Comparison of ENCODE assay signal across 7 cellular contexts in genomic region chr22:39040538-39041296, GRCh38. TPM values are rescaled to one million over a fixed set of nuclear protein-coding genes. Genes with fewer than 3 reads are reported as not detected.
A peak's percentile ranks its signal among the peaks of the same experiment; 100 is the strongest.
DNase-seq lines count a peak whose midpoint lies in the region; ATAC-seq lines count a peak whose summit lies in the region.
"Not testable (repeated sequence)": the region's sequence is repeated elsewhere in the genome, so short reads cannot be mapped to it uniquely, and the experiment has no call there.

APOBEC3F (plus strand) TSS chr22:39040864; CDS start chr22:39040961, 97 bp downstream.

- H3K9me3 ChIP-seq in skeletal muscle satellite cell (replicated peaks; ENCODE audit: low read length), result not testable (repeated sequence)

- H3K27me3 ChIP-seq in skeletal muscle satellite cell (ENCODE audit: control insufficient read depth, insufficient read depth, low read length), result not testable (repeated sequence)

- H3K4me1 ChIP-seq in skeletal muscle satellite cell (ENCODE audit: control insufficient read depth, insufficient read depth, low read length), result not testable (repeated sequence)

- peak within 1 kb of the TSS; percentile 88 for H3K4me2 ChIP-seq in skeletal muscle satellite cell (ENCODE audit: low read length)

- peak; percentile 5 for DNase-seq in NCI-H2107 (lab: John Stamatoyannopoulos, UW)
- DNase-seq in activated CD4-positive, alpha-beta T cell treated with anti-CD3 and anti-CD28 coated beads for 48 hours, result peak; percentile 76
- DNase-seq in central memory CD4-positive, alpha-beta T cell, result peak; percentile 62
- DNase-seq in iPS-NIHi11 (ENCODE audit: low spot score), result peak; percentile 53

- H3K4me3 ChIP-seq in skeletal muscle satellite cell (ENCODE audit: low read length), result peak within 1 kb of the TSS; percentile 74

- H3K36me3 ChIP-seq in skeletal muscle satellite cell (ENCODE audit: insufficient read depth, low read length), result not testable (repeated sequence)

- ATAC-seq in GM18858 (IDR thresholded peaks at IDR 0.05; ENCODE audit: unreplicated experiment), result peak; percentile 93
- ATAC-seq in HG02884 (IDR thresholded peaks at IDR 0.05; ENCODE audit: unreplicated experiment), result peak; percentile 92

- peak within 1 kb of the TSS; percentile 71 for H3K9ac ChIP-seq in skeletal muscle satellite cell (ENCODE audit: low read depth, low read length)

RNA-seq across cellular contexts. Expression of gene APOBEC3F, which starts in this region (rescaled TPM):
- total RNA-seq in skeletal muscle satellite cell (2012; rRNA removed), result 2.8 and 4.6 TPM in 2 replicates

Comparison
In these comparisons a context has a peak if more than half of its experiments do, and no peak if none do; other contexts are left out.
1. Peak in every context shown above with its lines: DNase-seq, ATAC-seq and H3K4me3 ChIP-seq.
2. DNase-seq: peak in every context shown above with its lines; median percentile 76 in activated CD4-positive, alpha-beta T cell treated with anti-CD3 and anti-CD28 coated beads for 48 hours; 62 in central memory CD4-positive, alpha-beta T cell; 53 in iPS-NIHi11; 5 in NCI-H2107.